8 cellular contexts compared by ENCODE assay signal in the genomic region with DNA sequence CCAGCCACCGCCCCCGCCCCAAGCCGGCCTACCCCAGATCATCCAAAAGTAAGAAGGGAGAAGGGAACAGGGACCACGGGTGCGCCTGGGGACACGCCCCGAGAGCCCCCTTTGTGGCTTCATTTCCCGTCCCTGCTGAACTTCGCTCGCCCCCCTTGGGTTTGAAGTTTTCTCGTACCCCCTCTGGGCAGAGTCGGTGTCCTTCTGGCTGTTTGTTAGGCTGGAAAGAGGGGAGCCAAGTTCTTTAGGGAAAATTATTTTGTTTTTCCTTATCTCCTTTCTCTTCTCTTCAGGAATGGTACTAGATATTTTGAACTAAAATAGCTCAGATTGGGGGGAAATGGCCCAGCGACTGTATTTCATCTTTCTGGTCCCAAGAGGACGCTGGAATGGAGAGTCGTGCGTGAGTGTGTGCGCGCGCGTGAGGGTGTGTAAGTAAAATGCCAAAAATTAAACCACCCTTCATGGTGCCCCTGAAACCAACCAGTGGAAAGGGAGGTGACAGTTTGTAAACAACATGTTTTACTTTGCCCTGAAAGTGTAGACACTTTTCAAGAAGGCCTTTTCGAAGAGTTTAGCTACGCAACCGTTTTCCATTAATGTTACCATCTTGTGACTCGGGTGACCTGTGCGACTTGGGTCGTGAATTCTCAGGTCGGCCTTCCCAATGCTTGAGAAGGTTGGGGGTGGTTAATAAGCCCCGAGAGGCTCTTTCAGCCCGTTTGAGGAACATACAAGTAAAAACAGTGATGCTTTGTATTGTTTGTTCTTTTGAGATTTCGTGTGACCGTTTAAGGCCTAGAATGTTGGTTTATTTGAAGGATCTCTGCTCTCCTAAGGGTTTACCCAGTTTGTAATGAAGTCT. TPM values are rescaled to one million over a fixed set of nuclear protein-coding genes. Genes with fewer than 3 reads are reported as not detected.
DNase-seq lines count a peak whose midpoint lies in the region; ATAC-seq, FAIRE-seq and TF ChIP-seq lines count a peak whose summit lies in the region.

No MANE protein-coding gene starts in this region.

- in situ Hi-C loops in gastrocnemius medialis (cut with MboI; ENCODE audit: low sequenced_read_pairs in 4 of 4): no loop called here

- H3K9me3 ChIP-seq in ES-I3 (ENCODE audit: control insufficient read depth, insufficient read depth, low read length) (no peaks in the 10 kb centered on the region), RWPE2 (ENCODE audit: severe bottlenecking) (no peaks in the 10 kb centered on the region), esophagus squamous epithelium (no peaks in the 10 kb centered on the region), gastrocnemius medialis (no peaks in the 10 kb centered on the region)

- H3K4me1 ChIP-seq in ES-I3 (ENCODE audit: insufficient read depth, low read length): peaks cover 31% of the 10 kb centered on the region
- peaks cover 8% of the 10 kb centered on the region for H3K4me1 ChIP-seq in RWPE2 (ENCODE audit: insufficient read depth, poor library complexity, severe bottlenecking)
- peaks cover 14 to 22% (median 18%) of the 10 kb centered on the region in 3 donors for H3K4me1 ChIP-seq in esophagus squamous epithelium
- H3K4me1 ChIP-seq in gastrocnemius medialis: peaks cover 5 to 25% of the 10 kb centered on the region in 2 donors

- TF ChIP-seq POLR2A in esophagus squamous epithelium (IDR thresholded peaks at IDR 0.05) (no peak), gastrocnemius medialis (IDR thresholded peaks at IDR 0.05) (no peak)

- TF ChIP-seq CTCF in RWPE2 (IDR thresholded peaks at IDR 0.05; ENCODE audit: poor library complexity, severe bottlenecking) (no peak), esophagus squamous epithelium (IDR thresholded peaks at IDR 0.05) (no peak), gastrocnemius medialis (IDR thresholded peaks at IDR 0.05 in 4 of 5, conservative IDR thresholded peaks at IDR 0.05 in 1 of 5) (no peak)

- peaks cover 55% of the 10 kb centered on the region for H3K27me3 ChIP-seq in RWPE2 (ENCODE audit: insufficient read depth, poor library complexity, severe bottlenecking)
- peaks cover 0 to 93% (median 15%) of the 10 kb centered on the region in 4 donors for H3K27me3 ChIP-seq in esophagus squamous epithelium
- H3K27me3 ChIP-seq in gastrocnemius medialis: peaks cover 0 to 4% (median 0%) of the 10 kb centered on the region in 3 donors

- H3K36me3 ChIP-seq in ES-I3 (ENCODE audit: insufficient read depth, low read length) (no peaks in the 10 kb centered on the region), RWPE2 (ENCODE audit: low read depth) (no peaks in the 10 kb centered on the region), esophagus squamous epithelium (no peaks in the 10 kb centered on the region), gastrocnemius medialis (no peaks in the 10 kb centered on the region)

- peak overlapping the region; percentile 41 for H3K4me3 ChIP-seq in RWPE2 (ENCODE audit: severe bottlenecking)
- peak overlapping the region; percentile 35 to 80 (median 50) for H3K4me3 ChIP-seq in esophagus squamous epithelium
- H3K4me3 ChIP-seq in gastrocnemius medialis: peak overlapping the region; percentile 63 to 93 (median 78)

- H3K27ac ChIP-seq in RWPE2 (ENCODE audit: poor library complexity, severe bottlenecking) (no peak overlapping the region), esophagus squamous epithelium (no peak overlapping the region), gastrocnemius medialis (peak overlapping the region; percentile 77 to 91 (median 88))

- WGBS in esophagus squamous epithelium, 2 donors: 52 to 70% methylated on average over 22 to 28 of the region's 31 CpGs

- intact Hi-C loops in esophagus squamous epithelium (cut with DNase I) (no loop called here), gastrocnemius medialis (cut with DNase I; ENCODE audit: low total_unique reads) (no loop called here)

- peak overlapping the region; percentile 80; the same call in 1 of the 2 replicates for H3K9ac ChIP-seq in ES-I3 (ENCODE audit: low read depth, low read length)

- no peak for DNase-seq in RWPE2 (ENCODE audit: low spot score)
- no peak for DNase-seq in esophagus squamous epithelium (lab: John Stamatoyannopoulos, UW)
- no peak for DNase-seq in gastrocnemius medialis
- no peak for DNase-seq in GM19239 (ENCODE audit: insufficient read length, low spot score)
- DNase-seq in GM19238 (ENCODE audit: insufficient read length, low spot score): no peak
- no peak for DNase-seq in OCI-M1 (lab: John Stamatoyannopoulos, UW)

- no peak for FAIRE-seq in GM19239 (lab: Jason Lieb, UNC)

- no peak for ATAC-seq in RWPE2 (ENCODE audit: low read depth)
- ATAC-seq in gastrocnemius medialis: no peak
- no peak for ATAC-seq in GM21528 (IDR thresholded peaks at IDR 0.05; ENCODE audit: low FRiP score, unreplicated experiment)

RNA-seq across cellular contexts. Expression of gene RBM20, which starts 0.7 kb away (rescaled TPM):
- 10 to 100 TPM in 1 of 4 donors, 1 to 10 TPM in 3; 2.1 to 10.3 (median 3.7) TPM for total RNA-seq in esophagus squamous epithelium
- 10 to 100 TPM in 2 of 4 donors, 1 to 10 TPM in 2; 7.4 to 18.4 (median 10.2) TPM for total RNA-seq in gastrocnemius medialis

Comparison
In these comparisons a context has a peak if more than half of its experiments do, and no peak if none do; other contexts are left out.
1. H3K27ac ChIP-seq: peak in gastrocnemius medialis (4 of 4); none in RWPE2 (single experiment) and esophagus squamous epithelium (0 of 4).
2. Peak in every context shown above with its lines, with median percentiles within 50 percentile points of each other: H3K4me3 ChIP-seq.